In the genomic region with DNA sequence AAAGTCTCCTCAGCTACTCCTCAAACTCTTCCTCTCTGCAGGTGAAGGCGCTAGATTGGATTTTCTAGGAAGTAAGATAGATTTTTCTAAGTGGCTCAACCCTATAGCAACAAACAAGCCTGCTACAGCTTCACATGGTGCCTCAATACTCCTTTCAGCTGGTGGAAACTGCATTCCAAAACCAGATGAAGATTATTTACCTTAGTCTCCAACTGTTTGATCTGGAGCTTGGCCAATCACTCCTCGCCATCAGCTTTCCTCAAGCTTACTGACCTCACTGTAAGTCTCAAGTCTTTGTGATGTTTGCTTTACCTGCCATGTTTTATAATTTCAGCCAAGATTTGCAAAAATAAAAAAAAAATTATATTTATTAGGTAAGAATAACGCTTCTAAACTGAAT, we compare ENCODE assay signal across 31 cellular contexts.
DNase-seq lines count a peak whose midpoint lies in the region; ATAC-seq and TF ChIP-seq lines count a peak whose summit lies in the region.
"Had no signal": no experiment of that assay in that cellular context is flagged by ENCODE, and none has a peak within 500 bp of the region (broad histone marks: within the 10 kb centered on the region; RNA-seq: fewer than 3 reads in every experiment).

No MANE protein-coding gene starts in this region.

- H3K36me3 Mint-ChIP-seq in osteocyte (ENCODE audit: unreplicated experiment) = no peaks in the 10 kb centered on the region
- H3K36me3 Mint-ChIP-seq: CD8-positive, alpha-beta memory T cell; mesothelial cell of epicardium; naive B cell; T-cell had no signal

- peaks cover 26% of the 10 kb centered on the region for H3K4me1 Mint-ChIP-seq in osteocyte (ENCODE audit: unreplicated experiment)
- H3K4me1 Mint-ChIP-seq: CD8-positive, alpha-beta memory T cell; mesothelial cell of epicardium; naive B cell; T-cell had no signal

- DNase-seq in NCI-H510A treated with DMSO at 0.1 percent for 48 hours (lab: John Stamatoyannopoulos, UW) (peak; percentile 44), NCI-H510A (lab: John Stamatoyannopoulos, UW) (no peak), RWPE2 (ENCODE audit: low spot score) (no peak), choroid plexus epithelial cell (ENCODE audit: low read depth) (peak; percentile 81), osteocyte (ENCODE audit: extremely low spot score, unreplicated experiment) (no peak), NCI-H1417 treated with DMSO at 0.1 percent for 48 hours (lab: John Stamatoyannopoulos, UW) (no peak), NCI-H1930 (lab: John Stamatoyannopoulos, UW) (no peak)
- no peak for DNase-seq in activated CD8-positive, alpha-beta memory T cell treated with anti-CD3 and anti-CD28 coated beads, Interleukin-2, amount 50 U/mL, for 4 hours
- DNase-seq: activated CD4-positive, CD25-positive, alpha-beta regulatory T cell; activated naive CD4-positive, alpha-beta T cell treated with anti-CD3 and anti-CD28 coated beads, Interleukin-2, amount 50 U/mL, for 16 hours; amygdala; BE2C; CD8-positive, alpha-beta memory T cell; central memory CD4-positive, alpha-beta T cell; dermis blood vessel endothelial cell; DMS79 treated with DMSO at 0.1 percent for 48 hours; H9; hippocampal formation; KBM-7; naive B cell; NCI-H1436; NCI-H2171; NCI-H524 treated with DMSO at 0.1 percent for 48 hours; occipital lobe; T-cell had no signal

- H3K4me3 Mint-ChIP-seq in osteocyte (ENCODE audit: unreplicated experiment) = no peak overlapping the region
- H3K4me3 Mint-ChIP-seq: activated T-helper 1 cell treated with anti-CD3 and anti-CD28 coated beads, Interleukin-12 subunit alpha, Interleukin-12 subunit beta, Interleukin-2, Interleukin-4 antibody, amounts not matched to agents 30 ng/mL and 10 ng/mL and 1 ng/mL, durations not matched to agents 14 hours and 24 hours and 36 hours; CD8-positive, alpha-beta memory T cell; H9; mesothelial cell of epicardium; naive B cell; stimulated activated naive CD8-positive, alpha-beta T cell treated with anti-CD3 and anti-CD28 coated beads, Interleukin-15, Interleukin-2, amounts not matched to agents 100 ng/mL and 50 ng/mL, for 24 hours; T-cell had no signal

- H3K4me3 ChIP-seq in RWPE2 (ENCODE audit: severe bottlenecking) (no peak overlapping the region), choroid plexus epithelial cell (ENCODE audit: low read depth, low read length) (no peak overlapping the region)
- H3K4me3 ChIP-seq: thoracic aorta had no signal

- no peak for ATAC-seq in RWPE2 (ENCODE audit: low read depth)
- ATAC-seq: left lobe of liver, Panc1, T-cell had no signal

- peak overlapping the region; percentile 40 for H3K27ac Mint-ChIP-seq in osteocyte (ENCODE audit: unreplicated experiment)
- H3K27ac Mint-ChIP-seq: activated T-helper 1 cell treated with anti-CD3 and anti-CD28 coated beads, Interleukin-12 subunit alpha, Interleukin-12 subunit beta, Interleukin-2, Interleukin-4 antibody, amounts not matched to agents 30 ng/mL and 10 ng/mL and 1 ng/mL, durations not matched to agents 14 hours and 24 hours and 36 hours; CD8-positive, alpha-beta memory T cell; H9; mesothelial cell of epicardium; naive B cell; stimulated activated naive CD8-positive, alpha-beta T cell treated with anti-CD3 and anti-CD28 coated beads, Interleukin-15, Interleukin-2, amounts not matched to agents 100 ng/mL and 50 ng/mL, for 24 hours; T-cell had no signal

- no peaks in the 10 kb centered on the region for H3K27me3 Mint-ChIP-seq in osteocyte (ENCODE audit: unreplicated experiment)
- H3K27me3 Mint-ChIP-seq: naive B cell had no signal

- no peaks in the 10 kb centered on the region for H3K36me3 ChIP-seq in RWPE2 (ENCODE audit: low read depth)
- H3K36me3 ChIP-seq: BE2C, thoracic aorta had no signal

- peaks cover 4% of the 10 kb centered on the region for H3K9me3 Mint-ChIP-seq in osteocyte (ENCODE audit: unreplicated experiment)
- H3K9me3 Mint-ChIP-seq: activated T-helper 1 cell treated with anti-CD3 and anti-CD28 coated beads, Interleukin-12 subunit alpha, Interleukin-12 subunit beta, Interleukin-2, Interleukin-4 antibody, amounts not matched to agents 30 ng/mL and 10 ng/mL and 1 ng/mL, durations not matched to agents 14 hours and 24 hours and 36 hours had no signal

- H3K27me3 ChIP-seq in RWPE2 (ENCODE audit: insufficient read depth, poor library complexity, severe bottlenecking) = no peaks in the 10 kb centered on the region
- H3K27me3 ChIP-seq: BE2C had no signal

- peaks cover 42% of the 10 kb centered on the region for H3K4me1 ChIP-seq in RWPE2 (ENCODE audit: insufficient read depth, poor library complexity, severe bottlenecking)
- H3K4me1 ChIP-seq: BE2C had no signal

- no peak for TF ChIP-seq CTCF in RWPE2 (IDR thresholded peaks at IDR 0.05; ENCODE audit: poor library complexity, severe bottlenecking)
- TF ChIP-seq CTCF in choroid plexus epithelial cell (conservative IDR thresholded peaks at IDR 0.05; ENCODE audit: low read depth, low read length) = no peak
- no peak for TF ChIP-seq CTCF in osteocyte (IDR thresholded peaks at IDR 0.05)

- H3K27ac ChIP-seq in RWPE2 (ENCODE audit: poor library complexity, severe bottlenecking) = peak overlapping the region; percentile 1
- H3K27ac ChIP-seq: thoracic aorta had no signal

- H3K9me3 ChIP-seq in RWPE2 (ENCODE audit: severe bottlenecking) = no peaks in the 10 kb centered on the region
- H3K9me3 ChIP-seq: BE2C, thoracic aorta had no signal

Comparison
In these comparisons a context has a peak if more than half of its experiments do, and no peak if none do; other contexts are left out.
1. DNase-seq: peak in NCI-H510A treated with DMSO at 0.1 percent for 48 hours (single experiment) and choroid plexus epithelial cell (single experiment); none in NCI-H510A (single experiment), RWPE2 (single experiment), osteocyte (single experiment), NCI-H1417 treated with DMSO at 0.1 percent for 48 hours (single experiment), activated CD8-positive, alpha-beta memory T cell treated with anti-CD3 and anti-CD28 coated beads, Interleukin-2, amount 50 U/mL, for 4 hours (single experiment) and NCI-H1930 (0 of 2).